8 cellular contexts compared by ENCODE assay signal in the genomic region with DNA sequence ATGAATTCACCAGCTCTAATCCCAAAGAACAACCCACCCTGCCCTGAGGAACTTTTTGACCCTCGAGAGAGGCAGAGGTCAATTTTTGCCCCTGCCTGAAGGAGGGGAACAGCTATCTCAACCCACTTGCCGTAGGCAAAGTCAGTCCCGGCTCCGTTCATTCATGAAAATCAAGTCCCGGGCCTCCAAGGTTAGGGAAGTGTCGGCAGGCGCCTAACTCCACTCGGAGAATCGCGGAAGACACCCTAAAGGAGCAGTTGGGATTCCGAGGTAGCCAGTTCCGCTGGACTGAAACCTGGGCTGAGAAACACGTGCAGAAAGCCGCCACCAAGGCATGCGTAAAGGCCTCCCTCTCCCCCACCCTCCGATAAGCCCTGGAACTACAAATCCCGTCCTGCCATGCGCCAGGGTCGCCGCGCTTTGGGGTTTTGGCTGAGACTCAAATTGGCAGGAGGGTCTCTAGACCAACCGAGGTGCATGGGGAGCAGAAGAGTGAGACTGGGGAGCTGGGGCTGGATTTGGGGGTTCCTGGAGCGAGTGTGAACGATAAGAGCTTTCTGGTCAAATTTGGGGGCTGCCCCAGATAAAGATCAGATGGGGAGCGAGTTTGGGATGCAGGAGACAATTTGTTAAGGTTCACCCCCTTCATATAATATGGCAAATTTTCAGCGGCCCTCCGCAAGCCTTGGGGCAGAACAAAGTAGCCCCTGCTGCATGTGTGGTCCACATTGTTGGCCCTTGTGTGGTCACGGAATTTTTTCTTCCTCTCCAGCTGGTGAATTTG. TPM values are rescaled to one million over a fixed set of nuclear protein-coding genes. Genes with fewer than 3 reads are reported as not detected.
DNase-seq lines count a peak whose midpoint lies in the region; ATAC-seq and TF ChIP-seq lines count a peak whose summit lies in the region.

Gene TNPO2, minus strand, starts transcription at position 290 of the 784 bp plus-strand sequence. CDS start 2,955 bp downstream, outside the sequence.

- H3K27me3 Mint-ChIP-seq in activated T-cell treated with anti-CD3 and anti-CD28 coated beads, Interleukin-2, amount 50 U/mL, for 72 hours (ENCODE audit: low read depth), result no peaks in the 10 kb centered on the region
- H3K27me3 Mint-ChIP-seq in natural killer cell (ENCODE audit: low read depth in 2 of 2), result no peaks in the 10 kb centered on the region
- H3K27me3 Mint-ChIP-seq in stimulated activated naive CD8-positive, alpha-beta T cell treated with anti-CD3 and anti-CD28 coated beads, Interleukin-15, amount 100 ng/mL, for 72 hours, result no peaks in the 10 kb centered on the region

- peak within 1 kb of the TSS; percentile 94 to 99 for H3K4me3 Mint-ChIP-seq in activated T-cell treated with anti-CD3 and anti-CD28 coated beads, Interleukin-2, amount 50 U/mL, for 72 hours
- H3K4me3 Mint-ChIP-seq in natural killer cell, result peak within 1 kb of the TSS; percentile 93
- peak within 1 kb of the TSS; percentile 95 to 97 for H3K4me3 Mint-ChIP-seq in stimulated activated naive CD8-positive, alpha-beta T cell treated with anti-CD3 and anti-CD28 coated beads, Interleukin-15, amount 100 ng/mL, for 72 hours

- DNase-seq in D341Med (ENCODE audit: low spot score), result peak; percentile 87
- peak; percentile 83 for DNase-seq in HuH-7 (ENCODE audit: low spot score)
- DNase-seq in activated T-cell treated with anti-CD3 and anti-CD28 coated beads, Interleukin-2, amount 50 U/mL, for 72 hours, result peak; percentile 72 to 78
- peak; percentile 64 for DNase-seq in fibroblast of mammary gland (ENCODE audit: low read depth)
- DNase-seq in natural killer cell, result peak; percentile 23
- DNase-seq in stimulated activated naive CD8-positive, alpha-beta T cell treated with anti-CD3 and anti-CD28 coated beads, Interleukin-15, amount 100 ng/mL, for 72 hours, result peak; percentile 67 to 75

- H3K36me3 Mint-ChIP-seq in activated T-cell treated with anti-CD3 and anti-CD28 coated beads, Interleukin-2, amount 50 U/mL, for 72 hours (ENCODE audit: insufficient read depth in 2 of 2), result peaks cover 8 to 24% of the 10 kb centered on the region in 2 donors
- no peaks in the 10 kb centered on the region for H3K36me3 Mint-ChIP-seq in natural killer cell

- peak within 1 kb of the TSS; percentile 93 for H3K4me3 ChIP-seq in fibroblast of mammary gland (ENCODE audit: control insufficient read depth, low read depth, low read length)

- peaks cover 38% of the 10 kb centered on the region for H3K4me1 Mint-ChIP-seq in activated T-cell treated with anti-CD3 and anti-CD28 coated beads, Interleukin-2, amount 50 U/mL, for 72 hours (ENCODE audit: low read depth)
- peaks cover 26 to 40% of the 10 kb centered on the region in 2 donors for H3K4me1 Mint-ChIP-seq in natural killer cell
- peaks cover 45% of the 10 kb centered on the region for H3K4me1 Mint-ChIP-seq in stimulated activated naive CD8-positive, alpha-beta T cell treated with anti-CD3 and anti-CD28 coated beads, Interleukin-15, amount 100 ng/mL, for 72 hours

- intact Hi-C loops in natural killer cell (cut with micrococcal nuclease), result loop anchor here (1.0 to 5.0 kb wide), 4 partner anchors 9 to 68 kb away; partner anchors contain the start of genes DHPS, JUNB, MAN2B1 and WDR83

- ATAC-seq in activated T-cell treated with anti-CD3 and anti-CD28 coated beads, Interleukin-2, amount 50 U/mL, for 72 hours (replicated peaks in 1 of 2), result peak; percentile 49 to 59
- ATAC-seq in natural killer cell, result peak in 2 of 3 donors; percentile 16 to 19
- ATAC-seq in stimulated activated naive CD8-positive, alpha-beta T cell treated with anti-CD3 and anti-CD28 coated beads, Interleukin-15, amount 100 ng/mL, for 72 hours, result peak; percentile 58
- no peak for ATAC-seq in HG02981 (IDR thresholded peaks at IDR 0.05; ENCODE audit: unreplicated experiment)

- H3K9me3 Mint-ChIP-seq in activated T-cell treated with anti-CD3 and anti-CD28 coated beads, Interleukin-2, amount 50 U/mL, for 72 hours, result no peaks in the 10 kb centered on the region
- H3K9me3 Mint-ChIP-seq in natural killer cell, result no peaks in the 10 kb centered on the region
- no peaks in the 10 kb centered on the region for H3K9me3 Mint-ChIP-seq in stimulated activated naive CD8-positive, alpha-beta T cell treated with anti-CD3 and anti-CD28 coated beads, Interleukin-15, amount 100 ng/mL, for 72 hours

- TF ChIP-seq CTCF in fibroblast of mammary gland (conservative IDR thresholded peaks at IDR 0.05; ENCODE audit: control insufficient read depth, insufficient read depth, low read depth, low read length), result no peak
- no peak for TF ChIP-seq CTCF in natural killer cell (IDR thresholded peaks at IDR 0.05)

- H3K27ac Mint-ChIP-seq in activated T-cell treated with anti-CD3 and anti-CD28 coated beads, Interleukin-2, amount 50 U/mL, for 72 hours, result peak within 1 kb of the TSS; percentile 75
- H3K27ac Mint-ChIP-seq in natural killer cell, result peak within 1 kb of the TSS; percentile 91 to 96
- peak within 1 kb of the TSS; percentile 84 to 96 for H3K27ac Mint-ChIP-seq in stimulated activated naive CD8-positive, alpha-beta T cell treated with anti-CD3 and anti-CD28 coated beads, Interleukin-15, amount 100 ng/mL, for 72 hours

TF ChIP-seq in PFSK-1, 5 proteins besides CTCF, POLR2A, EP300 and RAD21:
- peak; percentile 12 for TF ChIP-seq FOXP2 (optimal IDR thresholded peaks at IDR 0.05; ENCODE audit: borderline replicate concordance, extremely low read depth, extremely low read length, insufficient read depth)
- peak; percentile 84 for TF ChIP-seq POLR2AphosphoS5 (IDR thresholded peaks at IDR 0.05; ENCODE audit: low read depth, low read length)
- 0 out of 4 replicates have a peak, but pooled peaks of 1 of the 2 experiments have one; percentile 14 for TF ChIP-seq REST (IDR thresholded peaks at IDR 0.05; ENCODE audit: insufficient read depth in 1 of 2, low read depth in 2 of 2, low read length in 2 of 2)
- no peak for TF ChIP-seq SIN3A (IDR thresholded peaks at IDR 0.05; ENCODE audit: borderline replicate concordance, insufficient read depth, low read length)

RNA-seq across cellular contexts. Expression of gene TNPO2, which starts in this region (rescaled TPM):
- 113 TPM for polyA plus RNA-seq in PFSK-1 (2012; ENCODE audit: insufficient read length, low read depth)
- total RNA-seq in activated T-cell treated with anti-CD3 and anti-CD28 coated beads, Interleukin-2, amount 50 U/mL, for 72 hours, result 10 to 100 TPM; 62.6 to 73.2 TPM
- 10 to 100 TPM; 56.8 to 66.6 (median 58.2) TPM for total RNA-seq in natural killer cell

Comparison
In these comparisons a context has a peak if more than half of its experiments do, and no peak if none do; other contexts are left out.
1. DNase-seq: peak in every context shown above with its lines; median percentile 87 in D341Med; 83 in HuH-7; 75 in activated T-cell treated with anti-CD3 and anti-CD28 coated beads, Interleukin-2, amount 50 U/mL, for 72 hours; 71 in stimulated activated naive CD8-positive, alpha-beta T cell treated with anti-CD3 and anti-CD28 coated beads, Interleukin-15, amount 100 ng/mL, for 72 hours; 64 in fibroblast of mammary gland; 23 in natural killer cell.